In the genomic region with DNA sequence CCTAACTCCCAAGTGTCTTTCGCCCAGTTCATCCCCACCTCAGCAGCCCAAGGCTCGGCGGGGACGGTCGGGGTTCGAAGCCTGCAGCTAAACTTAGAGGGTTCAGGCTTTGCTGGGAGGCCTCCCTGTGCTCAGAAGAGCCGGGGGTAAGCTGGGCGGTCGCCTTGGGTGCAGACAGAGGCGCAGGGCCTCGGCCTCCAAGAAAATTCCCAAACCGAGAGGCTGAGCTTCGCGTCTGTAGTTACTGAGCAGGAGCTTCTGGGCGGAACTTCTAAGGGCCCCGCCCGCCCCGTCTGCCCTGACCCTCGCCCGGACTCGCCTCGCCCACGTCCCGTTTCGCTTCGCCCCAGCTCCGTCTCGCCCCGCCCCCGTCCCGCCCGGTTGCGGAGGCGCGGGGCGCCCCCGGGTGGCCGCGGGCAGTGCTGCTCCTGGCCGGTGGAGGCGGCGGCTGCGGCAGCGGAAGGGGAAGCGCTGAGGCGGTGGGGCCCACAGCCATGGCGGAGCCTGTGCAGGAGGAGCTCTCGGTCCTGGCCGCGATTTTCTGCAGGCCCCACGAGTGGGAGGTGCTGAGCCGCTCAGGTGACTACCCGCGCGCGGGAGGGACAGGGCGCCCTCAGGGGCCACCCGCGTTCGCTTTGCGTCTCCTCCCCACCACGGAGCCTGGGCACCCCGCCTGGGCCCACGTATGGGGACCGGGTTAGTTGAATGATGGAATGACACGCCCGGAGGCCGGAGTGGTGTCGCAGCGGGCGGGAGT, we compare ENCODE assay signal across 8 cellular contexts. TPM values are rescaled to one million over a fixed set of nuclear protein-coding genes. Genes with fewer than 3 reads are reported as not detected.
DNase-seq lines count a peak whose midpoint lies in the region; ATAC-seq and TF ChIP-seq lines count a peak whose summit lies in the region.

A gene with protein sequence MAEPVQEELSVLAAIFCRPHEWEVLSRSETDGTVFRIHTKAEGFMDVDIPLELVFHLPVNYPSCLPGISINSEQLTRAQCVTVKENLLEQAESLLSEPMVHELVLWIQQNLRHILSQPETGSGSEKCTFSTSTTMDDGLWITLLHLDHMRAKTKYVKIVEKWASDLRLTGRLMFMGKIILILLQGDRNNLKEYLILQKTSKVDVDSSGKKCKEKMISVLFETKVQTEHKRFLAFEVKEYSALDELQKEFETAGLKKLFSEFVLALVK (plus strand): TSS at position 474 of the 757 bp plus-strand sequence. CDS start 21 bp downstream, at position 495.

- H3K4me1 ChIP-seq in mammary epithelial cell (ENCODE audit: insufficient read depth, low read length) (peaks cover 11% of the 10 kb centered on the region), spleen (peaks cover 0 to 63% (median 36%) of the 10 kb centered on the region in 6 donors)

- H3K9me3 Mint-ChIP-seq in immature natural killer cell = no peaks in the 10 kb centered on the region

- H3K9me3 ChIP-seq in mammary epithelial cell (replicated peaks; ENCODE audit: insufficient read depth, low read length) (no peaks in the 10 kb centered on the region), spleen (no peaks in the 10 kb centered on the region)

- H3K27me3 ChIP-seq in mammary epithelial cell (ENCODE audit: insufficient read depth, low read length) (no peaks in the 10 kb centered on the region), spleen (replicated peaks in 1 of 7) (peaks cover 0 to 8% (median 0%) of the 10 kb centered on the region in 7 donors)

- H3K4me2 ChIP-seq in mammary epithelial cell (ENCODE audit: insufficient read depth, low read depth, low read length) = peak within 1 kb of the TSS; percentile 98

- peaks cover 37% of the 10 kb centered on the region for H3K79me2 ChIP-seq in mammary epithelial cell (ENCODE audit: insufficient read depth, low read length)

- intact Hi-C loops in mammary epithelial cell (cut with micrococcal nuclease) = loop anchor here (1.0 to 2.0 kb wide), 5 partner anchors 117 to 380 kb away; partner anchors contain the start of genes ALG14 and TLCD4
- intact Hi-C loops in spleen (cut with DNase I; ENCODE audit: low total_unique reads) = loop anchor here (10.0 kb wide), 1 partner anchor 149 kb away; no protein-coding TSS in a partner anchor

- peak; percentile 52 for TF ChIP-seq CTCF in WI38 (IDR thresholded peaks at IDR 0.05; ENCODE audit: low read depth, low read length)
- peak; percentile 56 to 68 for TF ChIP-seq CTCF in mammary epithelial cell (conservative IDR thresholded peaks at IDR 0.05 in 1 of 2, IDR thresholded peaks at IDR 0.05 in 1 of 2; ENCODE audit: extremely low read depth in 1 of 2, insufficient read depth in 1 of 2, low read depth in 1 of 2, low read length in 2 of 2)
- TF ChIP-seq CTCF in spleen (IDR thresholded peaks at IDR 0.05 in 8 of 11, conservative IDR thresholded peaks at IDR 0.05 in 3 of 11) = peak; percentile 42 to 100 (median 98)

- H3K36me3 ChIP-seq in mammary epithelial cell (ENCODE audit: insufficient read depth, low read length) (no peaks in the 10 kb centered on the region), spleen (peaks cover 0 to 9% (median 0%) of the 10 kb centered on the region in 6 donors)

- DNase-seq in AG08396 (ENCODE audit: low spot score) (peak; percentile 96), NCI-H2196 treated with DMSO at 0.1 percent for 48 hours (lab: John Stamatoyannopoulos, UW; ENCODE audit: unreplicated experiment) (peak; percentile 74), mammary epithelial cell (peak; percentile 89), immature natural killer cell (peak; percentile 91 to 92 (median 91)), spleen (peak; percentile 99)

- peaks cover 33 to 45% of the 10 kb centered on the region in 2 donors for H3K4me1 Mint-ChIP-seq in immature natural killer cell

- BruUV-seq in mammary epithelial cell (replicated peaks; lab: Mats Ljungman, UMichigan) = no TSS peak

- peaks cover 6 to 12% (median 11%) of the 10 kb centered on the region in 3 donors for H3K27me3 Mint-ChIP-seq in immature natural killer cell (ENCODE audit: low read depth in 3 of 3)

- H3K27ac Mint-ChIP-seq in immature natural killer cell = peak within 1 kb of the TSS; percentile 67 to 91 (median 83)

- H3K9ac ChIP-seq in mammary epithelial cell (ENCODE audit: insufficient read depth, low read length) = peak within 1 kb of the TSS; percentile 82

- peaks cover 0 to 5% (median 0%) of the 10 kb centered on the region in 3 donors for H3K36me3 Mint-ChIP-seq in immature natural killer cell

- ATAC-seq in GM18868 (IDR thresholded peaks at IDR 0.05; ENCODE audit: unreplicated experiment) (peak; percentile 94), HG03103 (IDR thresholded peaks at IDR 0.05; ENCODE audit: low read depth, unreplicated experiment) (peak; percentile 95)

- peak within 1 kb of the TSS; percentile 100 for H2AFZ ChIP-seq in mammary epithelial cell (ENCODE audit: low read depth, low read length)

- no peaks in the 10 kb centered on the region for H4K20me1 ChIP-seq in mammary epithelial cell (ENCODE audit: insufficient read depth, low read length)

- H3K4me3 ChIP-seq in WI38 (ENCODE audit: low read depth, low read length) (peak within 1 kb of the TSS; percentile 88), mammary epithelial cell (replicated peaks in 1 of 3; ENCODE audit: insufficient read depth in 1 of 3, low read depth in 2 of 3, low read length in 3 of 3) (peak within 1 kb of the TSS; percentile 96 to 99 (median 99)), spleen (peak within 1 kb of the TSS; percentile 52 to 93 (median 80))

- dilution Hi-C loops in mammary epithelial cell (cut with HindIII; ENCODE audit: low sequenced_read_pairs) = loop anchor here (25.0 kb wide), 2 partner anchors 172 to 372 kb away; partner anchors contain the start of gene ALG14

- H3K27ac ChIP-seq in mammary epithelial cell (ENCODE audit: insufficient read depth, low read depth, low read length) = peak within 1 kb of the TSS; percentile 77
- peak within 1 kb of the TSS; percentile 53 to 91 (median 89) for H3K27ac ChIP-seq in spleen

- WGBS in mammary epithelial cell (ENCODE audit: low coverage, missing lambda C conversion rate) = 3% methylated on average over 20 of the region's 71 CpGs
- 1 to 8% (median 2%) methylated on average over 14 to 71 of the region's 71 CpGs for WGBS in spleen, 5 donors

- in situ Hi-C loops in mammary epithelial cell (cut with MboI; ENCODE audit: low sequenced_read_pairs in 2 of 2) = loop anchor here (10.0 to 25.0 kb wide), 3 partner anchors 147 to 372 kb away; no protein-coding TSS in a partner anchor

- peak; percentile 10 to 45 (median 35) for TF ChIP-seq POLR2A in spleen (IDR thresholded peaks at IDR 0.05)

- CTCF ChIA-PET in mammary epithelial cell (lab: Charles Lee; ENCODE audit: low non-redundant PET) = interaction anchor here (0.5 to 1.3 kb wide), 19 partner anchors 19 to 482 kb away, joined by 3 to 14 read pairs (median 4); partner anchors contain the start of gene ALG14

- peak within 1 kb of the TSS; percentile 87 to 93 (median 90) for H3K4me3 Mint-ChIP-seq in immature natural killer cell

RNA-seq across cellular contexts. Expression of the gene that starts here (rescaled TPM):
- 10 to 100 TPM; 10.3 to 14.0 TPM for total RNA-seq in mammary epithelial cell
- polyA plus RNA-seq in mammary epithelial cell = 10.4 TPM
- 5.8 TPM for polyA minus RNA-seq in mammary epithelial cell
- 10 to 100 TPM; 26.4 to 40.3 (median 31.9) TPM for polyA plus RNA-seq in immature natural killer cell
- total RNA-seq in spleen = 10 to 100 TPM; 13.8 to 27.1 (median 18.1) TPM
- polyA plus RNA-seq in spleen = 10 to 100 TPM; 36.1 to 41.2 (median 41.1) TPM

Comparison
In these comparisons a context has a peak if more than half of its experiments do, and no peak if none do; other contexts are left out.
1. Peak in every context shown above with its lines: DNase-seq, ATAC-seq, H3K4me3 ChIP-seq and H3K27ac ChIP-seq.